ENCODE assay signal across 21 cellular contexts in the genomic region with DNA sequence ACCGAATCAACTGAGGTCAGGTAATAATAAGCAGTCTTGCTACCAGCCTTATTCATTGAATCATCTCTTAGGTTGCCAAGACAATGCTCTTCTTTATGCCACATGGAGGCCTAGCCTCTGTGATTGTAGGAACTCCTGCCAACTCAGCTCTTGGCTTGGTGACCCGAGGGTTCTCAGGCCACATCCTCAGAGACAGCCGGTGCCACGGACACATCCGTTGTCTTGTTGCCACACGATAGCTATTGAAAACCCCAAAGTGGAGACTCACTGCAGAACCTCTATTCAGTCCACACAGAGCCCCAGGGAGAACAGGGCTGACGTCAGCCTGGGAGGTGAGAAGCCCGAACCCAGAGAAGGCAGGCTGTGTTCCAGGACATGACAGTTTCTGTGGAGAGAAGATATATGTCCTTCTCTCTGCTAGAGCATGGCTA. TPM values are rescaled to one million over a fixed set of nuclear protein-coding genes. Genes with fewer than 3 reads are reported as not detected.
DNase-seq lines count a peak whose midpoint lies in the region; ATAC-seq, FAIRE-seq and TF ChIP-seq lines count a peak whose summit lies in the region.
"Had no signal": no experiment of that assay in that cellular context is flagged by ENCODE, and none has a peak within 500 bp of the region (broad histone marks: within the 10 kb centered on the region; RNA-seq: fewer than 3 reads in every experiment).

No MANE protein-coding gene starts in this region.

- H3F3A ChIP-seq in GM23248 (ENCODE audit: insufficient read depth): no peaks in the 10 kb centered on the region

- H2AFZ ChIP-seq in GM23248: no peak overlapping the region

- H3K36me3 ChIP-seq in GM23248 (ENCODE audit: low read depth) (no peaks in the 10 kb centered on the region), SJCRH30 (no peaks in the 10 kb centered on the region)
- H3K36me3 ChIP-seq: left lung, WERI-Rb-1 had no signal

- 49 to 53% methylated on average over 8 of the region's 8 CpGs for WGBS in GM23248 (ENCODE audit: low coverage in 1 of 2, low lambda C conversion rate in 2 of 2, missing lambda C conversion rate in 2 of 2), 2 experiments

- ATAC-seq in omental fat pad (ENCODE audit: low FRiP score): no peak
- ATAC-seq: left lung, Right ventricle myocardium inferior, T-cell had no signal

- FAIRE-seq in D721Med (lab: Jason Lieb, UNC): no peak
- FAIRE-seq: GM12892, small intestine had no signal

- H3K79me2 ChIP-seq in GM23248 (ENCODE audit: insufficient read depth): no peaks in the 10 kb centered on the region

- TF ChIP-seq CTCF in fibroblast of mammary gland (conservative IDR thresholded peaks at IDR 0.05; ENCODE audit: control insufficient read depth, insufficient read depth, low read depth, low read length): no peak
- no peak for TF ChIP-seq CTCF in omental fat pad (IDR thresholded peaks at IDR 0.05)
- no peak for TF ChIP-seq CTCF in D721Med (IDR thresholded peaks at IDR 0.05; ENCODE audit: insufficient read depth, missing control alignments)

- no peak overlapping the region for H3K4me3 ChIP-seq in GM23248
- H3K4me3 ChIP-seq in SJCRH30: no peak overlapping the region
- H3K4me3 ChIP-seq in fibroblast of mammary gland (ENCODE audit: control insufficient read depth, low read depth, low read length): no peak overlapping the region
- H3K4me3 ChIP-seq: left lung had no signal

- H3K27ac ChIP-seq in GM23248 (no peak overlapping the region), SJCRH30 (no peak overlapping the region)
- H3K27ac ChIP-seq: HL-60, left lung, WERI-Rb-1 had no signal

- DNase-seq in GM23248 (peak; percentile 61), SJCRH30 (peak; percentile 15 to 46), fibroblast of mammary gland (ENCODE audit: low read depth) (peak; percentile 26), retina (peak; percentile 16), NCI-H2227 treated with DMSO at 0.1 percent for 48 hours (lab: John Stamatoyannopoulos, UW) (no peak), omental fat pad (ENCODE audit: low spot score) (no peak), D721Med (ENCODE audit: insufficient read length, low spot score) (no peak), NCI-H1930 (lab: John Stamatoyannopoulos, UW) (no peak)
- DNase-seq: effector memory CD4-positive, alpha-beta T cell; KBM-7; left lung; NCI-H1417; NK-92 treated with Interleukin-12 subunit alpha and Interleukin-12 subunit beta, amount 100 ng/mL, for 24 hours; small intestine; T-cell; WERI-Rb-1 had no signal

- no peak overlapping the region for H3K4me2 ChIP-seq in GM23248 (ENCODE audit: unreplicated experiment)

- H3K9me3 ChIP-seq in GM23248 (ENCODE audit: low read depth): no peaks in the 10 kb centered on the region
- no peaks in the 10 kb centered on the region for H3K9me3 ChIP-seq in SJCRH30 (replicated peaks)
- H3K9me3 ChIP-seq: left lung had no signal

- H4K20me1 ChIP-seq in GM23248 (ENCODE audit: insufficient read depth): no peaks in the 10 kb centered on the region

- no peaks in the 10 kb centered on the region for H3K9me2 ChIP-seq in GM23248 (ENCODE audit: insufficient read depth)

- H3K4me1 ChIP-seq in GM23248 (ENCODE audit: insufficient read depth): peaks cover 8% of the 10 kb centered on the region; the same call in 1 of the 2 replicates
- peaks cover 9% of the 10 kb centered on the region; the same call in 1 of the 2 replicates for H3K4me1 ChIP-seq in SJCRH30
- H3K4me1 ChIP-seq: left lung had no signal

- H3K9ac ChIP-seq in GM23248: no peak overlapping the region

- H3K27me3 ChIP-seq in GM23248 (replicated peaks; ENCODE audit: insufficient read depth) (peaks cover 10% of the 10 kb centered on the region; the same call in 1 of the 2 replicates), SJCRH30 (no peaks in the 10 kb centered on the region)

- in situ Hi-C loops in GM23248 (cut with MboI): no loop called here

RNA-seq across cellular contexts. Expression of gene TGFA, which starts 53.5 kb away (rescaled TPM):
- 14.8 and 17.3 TPM in 2 replicates for total RNA-seq in GM23248 (2014; rRNA removed; shearing (Covaris generic))
- 9.2 and 9.7 TPM in 2 replicates for polyA plus RNA-seq in GM23248 (2016; fragmentation: Nextera tagmentation; extraction: Ambion mirVana)
- total RNA-seq in SJCRH30 (2014; rRNA removed; shearing (Covaris generic)): 7.8 and 8.9 TPM in 2 replicates
- total RNA-seq in omental fat pad: 1 to 10 TPM; 1.2 to 4.3 (median 1.9) TPM
- total RNA-seq: activated T-helper 1 cell treated with anti-CD3 and anti-CD28 coated beads, Interleukin-12 subunit alpha, Interleukin-12 subunit beta, Interleukin-2, Interleukin-4 antibody, amounts not matched to agents 30 ng/mL and 10 ng/mL and 1 ng/mL, durations not matched to agents 14 hours and 24 hours and 36 hours; B cell had no signal

Comparison
In these comparisons a context has a peak if more than half of its experiments do, and no peak if none do; other contexts are left out.
1. DNase-seq: peak in GM23248 (single experiment), SJCRH30 (2 of 2), fibroblast of mammary gland (single experiment) and retina (single experiment); none in NCI-H2227 treated with DMSO at 0.1 percent for 48 hours (single experiment), omental fat pad (single experiment), D721Med (single experiment) and NCI-H1930 (0 of 2).